ENCODE assay signal across 8 cellular contexts in the genomic region with DNA sequence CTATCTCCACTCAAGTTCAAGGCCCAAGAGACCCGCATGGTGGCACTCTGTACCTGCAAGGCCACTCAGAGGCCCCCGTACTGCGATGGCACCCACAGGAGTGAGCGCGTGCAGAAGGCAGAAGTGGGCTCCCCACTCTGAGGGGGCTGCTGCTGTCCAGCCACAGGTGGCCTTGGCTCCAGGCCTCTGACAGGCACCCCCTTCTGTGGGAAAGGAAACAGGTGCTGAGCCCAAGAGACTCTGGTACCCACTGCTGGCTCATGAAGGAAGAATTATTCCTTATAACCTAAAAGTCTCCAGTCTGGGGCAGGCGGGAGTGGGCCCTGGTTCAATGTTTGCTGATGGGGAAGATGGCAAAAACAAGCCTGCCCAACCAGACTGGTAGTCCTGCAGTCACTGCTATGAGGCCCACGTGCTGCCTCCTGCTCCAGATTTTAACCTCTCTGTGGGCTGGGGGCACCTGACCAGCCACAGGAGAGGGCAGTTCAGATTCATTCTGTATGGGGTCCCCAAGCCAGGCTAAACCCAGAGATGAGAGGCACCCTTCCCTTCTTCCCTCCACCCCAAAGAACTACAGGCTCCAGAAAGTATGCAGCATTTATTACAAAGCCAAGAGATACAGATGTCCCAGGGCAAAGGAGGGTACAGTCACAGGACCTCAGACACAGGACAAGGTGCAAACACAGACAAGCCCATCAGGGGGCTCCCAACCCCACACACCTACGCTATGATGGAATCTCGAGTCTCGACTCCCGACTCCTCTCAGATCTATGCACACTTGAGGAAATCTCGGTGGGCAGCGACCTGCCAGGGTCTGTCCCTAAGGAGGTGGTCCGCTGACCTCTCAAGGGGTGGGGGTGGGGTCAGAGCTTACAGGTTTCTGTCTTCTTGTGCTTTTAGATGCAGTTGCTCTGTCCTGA. TPM values are rescaled to one million over a fixed set of nuclear protein-coding genes. Genes with fewer than 3 reads are reported as not detected.
DNase-seq lines count a peak whose midpoint lies in the region; TF ChIP-seq lines count a peak whose summit lies in the region.

No MANE protein-coding gene starts in this region.

- no peak for TF ChIP-seq POLR2A in transverse colon (IDR thresholded peaks at IDR 0.05)

- H3K27ac ChIP-seq in transverse colon (peak overlapping the region; percentile 94 to 98 (median 96)), ascending aorta (peak overlapping the region in 1 of 2 donors; percentile 19)

- TF ChIP-seq CTCF in fibroblast of mammary gland (conservative IDR thresholded peaks at IDR 0.05; ENCODE audit: control insufficient read depth, insufficient read depth, low read depth, low read length): peak; percentile 18
- peak in 1 of 5 experiments; percentile 11 for TF ChIP-seq CTCF in transverse colon (IDR thresholded peaks at IDR 0.05)
- TF ChIP-seq CTCF in ascending aorta (IDR thresholded peaks at IDR 0.05): peak in 1 of 3 experiments; percentile 7

- H3K4me3 ChIP-seq in fibroblast of mammary gland (ENCODE audit: control insufficient read depth, low read depth, low read length): no peak overlapping the region
- H3K4me3 ChIP-seq in transverse colon: no peak overlapping the region
- H3K4me3 ChIP-seq in ascending aorta: no peak overlapping the region

- in situ Hi-C loops in transverse colon (cut with MboI; ENCODE audit: low pct_ligation_motif_present in 1 of 4, low pct_unique_long_range_greater_than_20kb in 1 of 4, low sequenced_read_pairs in 3 of 4): loop anchor here in 3 of 4 donors (5.0 to 10.0 kb wide), 2 partner anchors 56 to 59 kb away; a partner anchor contains a TSS

- intact Hi-C loops in transverse colon (cut with DNase I; ENCODE audit: low total_unique reads) (loop anchor here (2.0 kb wide), 1 partner anchor 59 kb away; a partner anchor contains a TSS), ascending aorta (cut with DNase I) (loop anchor here (5.0 kb wide), 1 partner anchor 56 kb away; no protein-coding TSS in a partner anchor)

- H3K36me3 ChIP-seq in transverse colon (no peaks in the 10 kb centered on the region), ascending aorta (peaks cover 12 to 42% of the 10 kb centered on the region in 2 donors)

- DNase-seq in stimulated activated CD4-positive, alpha-beta T cell treated with anti-CD3 and anti-CD28 coated beads, Interleukin-15, amount 100 ng/mL, for 24 hours: peak; percentile 43
- DNase-seq in stimulated activated CD4-positive, alpha-beta T cell treated with anti-CD3 and anti-CD28 coated beads, Interleukin-4, amount 100 ng/mL, for 4 hours: no peak
- DNase-seq in SK-N-DZ (ENCODE audit: low spot score): peak; percentile 55
- DNase-seq in fibroblast of mammary gland (ENCODE audit: low read depth): no peak
- no peak for DNase-seq in transverse colon
- DNase-seq in ascending aorta (ENCODE audit: low spot score in 2 of 2): no peak
- no peak for DNase-seq in GOT3 (lab: John Stamatoyannopoulos, UW)
- no peak for DNase-seq in SHP77 (lab: John Stamatoyannopoulos, UW)

- H3K27me3 ChIP-seq in transverse colon (no peaks in the 10 kb centered on the region), ascending aorta (no peaks in the 10 kb centered on the region)

- no peaks in the 10 kb centered on the region for H3K9me3 ChIP-seq in transverse colon
- no peaks in the 10 kb centered on the region for H3K9me3 ChIP-seq in ascending aorta

- WGBS in transverse colon (ENCODE audit: low coverage in 1 of 2), 2 donors: 66% methylated on average over 14 of the region's 14 CpGs; no CpG with 5 or more reads in 1 of the 2 donors

- TF ChIP-seq EP300 in transverse colon (IDR thresholded peaks at IDR 0.05; ENCODE audit: low read depth): no peak

- peaks cover 32 to 62% (median 40%) of the 10 kb centered on the region in 4 donors for H3K4me1 ChIP-seq in transverse colon
- peaks cover 5 to 24% of the 10 kb centered on the region in 2 donors for H3K4me1 ChIP-seq in ascending aorta

RNA-seq across cellular contexts. Expression of a gene that starts 3.4 kb away (rescaled TPM):
- 4.1 and 5.9 TPM in 2 replicates for polyA plus RNA-seq in SK-N-DZ (2014; cell fraction: cytosol; rRNA removed)
- polyA plus RNA-seq in SK-N-DZ (2014; cell fraction: nucleus; rRNA removed): 5.0 TPM in 2 replicates
- total RNA-seq in transverse colon (10 to 100 TPM; 11.2 to 35.0 (median 20.5) TPM), ascending aorta (27.6 TPM)

RNA-seq across cellular contexts. Expression of a gene that starts 14.6 kb away (rescaled TPM):
- polyA plus RNA-seq in SK-N-DZ (2014; cell fraction: cytosol; rRNA removed): 13.8 and 15.0 TPM in 2 replicates
- polyA plus RNA-seq in SK-N-DZ (2014; cell fraction: nucleus; rRNA removed): 16.6 and 33.3 TPM in 2 replicates
- total RNA-seq in transverse colon (10 to 100 TPM in 3 of 4 donors, 1 to 10 TPM in 1; 9.1 to 41.9 (median 12.2) TPM), ascending aorta (64.8 TPM)

RNA-seq across cellular contexts. Expression of a gene that starts 19.0 kb away (rescaled TPM):
- 569 and 605 TPM in 2 replicates for polyA plus RNA-seq in SK-N-DZ (2014; cell fraction: cytosol; rRNA removed)
- 236 and 352 TPM in 2 replicates for polyA plus RNA-seq in SK-N-DZ (2014; cell fraction: nucleus; rRNA removed)
- total RNA-seq in transverse colon: 100 to 1,000 TPM; 137 to 169 (median 159) TPM
- total RNA-seq in ascending aorta: 189 TPM

RNA-seq across cellular contexts. Expression of a gene that starts 28.5 kb away (rescaled TPM):
- polyA plus RNA-seq in SK-N-DZ (2014; cell fraction: cytosol; rRNA removed): 24.7 and 25.6 TPM in 2 replicates
- polyA plus RNA-seq in SK-N-DZ (2014; cell fraction: nucleus; rRNA removed): 88.4 and 109 TPM in 2 replicates
- total RNA-seq in transverse colon (100 to 1,000 TPM in 2 of 4 donors, 10 to 100 TPM in 2; 68.7 to 272 (median 100) TPM), ascending aorta (100 TPM)

RNA-seq across cellular contexts. Expression of a gene that starts 58.8 kb away (rescaled TPM):
- 9.4 and 13.4 TPM in 2 replicates for polyA plus RNA-seq in SK-N-DZ (2014; cell fraction: cytosol; rRNA removed)
- polyA plus RNA-seq in SK-N-DZ (2014; cell fraction: nucleus; rRNA removed): 5.7 and 9.4 TPM in 2 replicates
- 1 to 10 TPM in 1 of 4 donors, under 1 TPM in 3; 0.14 to 3.8 (median 0.61) TPM for total RNA-seq in transverse colon
- total RNA-seq in ascending aorta: 2.1 TPM

Comparison
In these comparisons a context has a peak if more than half of its experiments do, and no peak if none do; other contexts are left out.
1. DNase-seq: peak in stimulated activated CD4-positive, alpha-beta T cell treated with anti-CD3 and anti-CD28 coated beads, Interleukin-15, amount 100 ng/mL, for 24 hours (single experiment) and SK-N-DZ (single experiment); none in stimulated activated CD4-positive, alpha-beta T cell treated with anti-CD3 and anti-CD28 coated beads, Interleukin-4, amount 100 ng/mL, for 4 hours (0 of 2), fibroblast of mammary gland (single experiment), transverse colon (single experiment), ascending aorta (0 of 2), GOT3 (single experiment) and SHP77 (0 of 2).